Comparison of ENCODE assay signal across 8 cellular contexts in genomic region chr5:106454651-106455415, GRCh38.
A peak's percentile ranks its signal among the peaks of the same experiment; 100 is the strongest.
DNase-seq lines count a peak whose midpoint lies in the region; ATAC-seq and TF ChIP-seq lines count a peak whose summit lies in the region.
"Had no signal": no experiment of that assay in that cellular context is flagged by ENCODE, and none has a peak within 500 bp of the region (broad histone marks: within the 10 kb centered on the region; RNA-seq: fewer than 3 reads in every experiment).

No MANE protein-coding gene starts in this region.

- ATAC-seq in activated T-cell treated with anti-CD3 and anti-CD28 coated beads, Interleukin-2, amount 50 U/mL, for 4 hours, result no peak

- no peak overlapping the region for H3K27ac ChIP-seq in endodermal cell (ENCODE audit: low read depth, low read length)

- H3K27ac Mint-ChIP-seq in endodermal cell, result no peak overlapping the region
- H3K27ac Mint-ChIP-seq in osteocyte (ENCODE audit: unreplicated experiment), result no peak overlapping the region
- H3K27ac Mint-ChIP-seq: activated naive CD8-positive, alpha-beta T cell had no signal

- no peaks in the 10 kb centered on the region for H3K9me3 ChIP-seq in endodermal cell (ENCODE audit: control insufficient read depth, low read length)

- H3K27me3 ChIP-seq in endodermal cell (ENCODE audit: control insufficient read depth, insufficient read depth, low read length, poor library complexity, severe bottlenecking), result no peaks in the 10 kb centered on the region

- no peak overlapping the region for H3K4me3 ChIP-seq in GM12865 (ENCODE audit: low read depth, low read length)
- H3K4me3 ChIP-seq in endodermal cell (ENCODE audit: low read length), result no peak overlapping the region

- no peak overlapping the region for H3K9ac ChIP-seq in endodermal cell (ENCODE audit: extremely low read depth, low read length, poor library complexity, severe bottlenecking)

- peaks cover 9% of the 10 kb centered on the region for H3K4me1 Mint-ChIP-seq in endodermal cell
- peaks cover 13% of the 10 kb centered on the region for H3K4me1 Mint-ChIP-seq in osteocyte (ENCODE audit: unreplicated experiment)
- no peaks in the 10 kb centered on the region for H3K4me1 Mint-ChIP-seq in activated T-cell treated with anti-CD3 and anti-CD28 coated beads, Interleukin-2, amount 50 U/mL, for 4 hours (ENCODE audit: low read depth)

- no peaks in the 10 kb centered on the region for H3K27me3 Mint-ChIP-seq in endodermal cell (ENCODE audit: insufficient read depth)
- no peaks in the 10 kb centered on the region for H3K27me3 Mint-ChIP-seq in osteocyte (ENCODE audit: unreplicated experiment)
- H3K27me3 Mint-ChIP-seq in activated T-cell treated with anti-CD3 and anti-CD28 coated beads, Interleukin-2, amount 50 U/mL, for 4 hours (ENCODE audit: low read depth), result no peaks in the 10 kb centered on the region
- H3K27me3 Mint-ChIP-seq: activated naive CD8-positive, alpha-beta T cell had no signal

- H3K36me3 ChIP-seq in endodermal cell (ENCODE audit: control insufficient read depth, insufficient read depth, low read length), result no peaks in the 10 kb centered on the region

- H3K9me3 Mint-ChIP-seq in endodermal cell (no peaks in the 10 kb centered on the region), osteocyte (ENCODE audit: unreplicated experiment) (no peaks in the 10 kb centered on the region)
- H3K9me3 Mint-ChIP-seq in activated T-cell treated with anti-CD3 and anti-CD28 coated beads, Interleukin-2, amount 50 U/mL, for 4 hours, result no peaks in the 10 kb centered on the region

- DNase-seq in GM12865 (ENCODE audit: low read depth), result peak; percentile 47
- peak; percentile 50 for DNase-seq in NCI-H226
- peak; percentile 78 for DNase-seq in endodermal cell
- no peak for DNase-seq in osteocyte (ENCODE audit: extremely low spot score, unreplicated experiment)
- no peak for DNase-seq in NCI-H510A treated with DMSO at 0.1 percent for 48 hours (lab: John Stamatoyannopoulos, UW)
- DNase-seq in activated T-cell treated with anti-CD3 and anti-CD28 coated beads, Interleukin-2, amount 50 U/mL, for 4 hours, result no peak
- DNase-seq in T-helper 9 cell, result no peak

- no peaks in the 10 kb centered on the region for H3K4me1 ChIP-seq in endodermal cell (ENCODE audit: control insufficient read depth, insufficient read depth, low read length)

- WGBS in endodermal cell (ENCODE audit: insufficient coverage in 1 of 2, insufficient read length in 1 of 2), 2 experiments, result 0 to 5% methylated on average over 2 to 3 of the region's 3 CpGs

- TF ChIP-seq CTCF in GM12865 (IDR thresholded peaks at IDR 0.05; ENCODE audit: insufficient read depth, low read depth, low read length, missing control alignments) (peak; percentile 37), endodermal cell (conservative IDR thresholded peaks at IDR 0.05) (peak; percentile 86), osteocyte (IDR thresholded peaks at IDR 0.05) (peak; percentile 51)

- H3K4me3 Mint-ChIP-seq in endodermal cell, result no peak overlapping the region
- H3K4me3 Mint-ChIP-seq in osteocyte (ENCODE audit: unreplicated experiment), result no peak overlapping the region
- H3K4me3 Mint-ChIP-seq in activated T-cell treated with anti-CD3 and anti-CD28 coated beads, Interleukin-2, amount 50 U/mL, for 4 hours, result no peak overlapping the region
- H3K4me3 Mint-ChIP-seq: activated naive CD8-positive, alpha-beta T cell had no signal

- no peaks in the 10 kb centered on the region for H3K36me3 Mint-ChIP-seq in endodermal cell (ENCODE audit: low read depth)
- peaks cover 3% of the 10 kb centered on the region for H3K36me3 Mint-ChIP-seq in osteocyte (ENCODE audit: unreplicated experiment)
- H3K36me3 Mint-ChIP-seq in activated T-cell treated with anti-CD3 and anti-CD28 coated beads, Interleukin-2, amount 50 U/mL, for 4 hours (ENCODE audit: insufficient read depth), result no peaks in the 10 kb centered on the region
- H3K36me3 Mint-ChIP-seq: activated naive CD8-positive, alpha-beta T cell had no signal

Comparison
In these comparisons a context has a peak if more than half of its experiments do, and no peak if none do; other contexts are left out.
1. DNase-seq: peak in GM12865 (single experiment), NCI-H226 (single experiment) and endodermal cell (single experiment); none in osteocyte (single experiment), NCI-H510A treated with DMSO at 0.1 percent for 48 hours (single experiment), activated T-cell treated with anti-CD3 and anti-CD28 coated beads, Interleukin-2, amount 50 U/mL, for 4 hours (single experiment) and T-helper 9 cell (single experiment).
2. Peak in every context shown above with its lines, with median percentiles within 50 percentile points of each other: CTCF ChIP-seq.